ENCODE assay signal across 9 cellular contexts in the genomic region with DNA sequence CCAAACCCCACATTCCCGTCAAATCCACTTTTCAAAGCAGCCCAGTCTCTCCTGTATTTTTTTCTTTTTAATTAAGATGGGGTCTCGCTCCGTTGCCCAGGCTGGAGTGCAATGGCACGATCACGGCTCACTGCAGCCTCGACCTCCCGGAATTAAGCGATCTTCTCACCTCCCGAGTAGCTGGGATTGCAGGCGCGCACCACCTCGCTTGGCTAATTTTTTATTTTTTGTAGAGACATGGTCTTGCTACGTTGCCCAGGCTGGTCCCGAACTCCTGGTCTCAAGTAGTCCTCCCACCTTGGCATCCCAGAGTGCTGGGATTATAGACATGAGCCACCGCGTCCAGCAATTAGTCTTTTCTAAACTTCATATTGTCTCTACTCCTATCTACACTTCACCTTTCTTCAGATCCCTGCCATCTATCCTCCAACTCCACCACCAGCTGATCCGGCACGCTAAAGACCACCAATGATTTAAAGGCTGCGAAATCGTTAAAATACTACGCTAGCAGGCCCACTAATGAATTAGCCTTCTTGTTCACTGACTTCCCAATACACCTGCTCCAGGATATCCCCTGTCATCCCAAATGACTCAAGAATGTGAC. TPM values are rescaled to one million over a fixed set of nuclear protein-coding genes. Genes with fewer than 3 reads are reported as not detected.
DNase-seq lines count a peak whose midpoint lies in the region; ATAC-seq, FAIRE-seq and TF ChIP-seq lines count a peak whose summit lies in the region.
"Had no signal": no experiment of that assay in that cellular context is flagged by ENCODE, and none has a peak within 500 bp of the region (broad histone marks: within the 10 kb centered on the region; RNA-seq: fewer than 3 reads in every experiment).

No MANE protein-coding gene starts in this region.

- peak overlapping the region; percentile 56 for H3K27ac ChIP-seq in IMR-90 (ENCODE audit: insufficient read depth, low read length)
- peak overlapping the region; percentile 94 for H3K27ac ChIP-seq in keratinocyte (ENCODE audit: control insufficient read depth, insufficient read depth, low read length)
- H3K27ac ChIP-seq in stomach smooth muscle (ENCODE audit: low read length): peak overlapping the region; percentile 86

- no TSS peak for BruUV-seq in IMR-90 (replicated peaks; lab: Mats Ljungman, UMichigan)

- peak overlapping the region; percentile 92 for H4K91ac ChIP-seq in IMR-90 (ENCODE audit: insufficient read depth, low read depth, low read length)

- H4K5ac ChIP-seq in IMR-90 (ENCODE audit: low read depth, low read length): peak overlapping the region; percentile 94

- ATAC-seq in IMR-90 (ENCODE audit: low read depth) (no peak), HG03469 (IDR thresholded peaks at IDR 0.05; ENCODE audit: unreplicated experiment) (no peak)

- POLR2A ChIA-PET in IMR-90 (lab: Charles Lee; ENCODE audit: unreplicated experiment): no interaction called here

- dilution Hi-C loops in IMR-90 (cut with HindIII; ENCODE audit: low sequenced_read_pairs, unreplicated experiment) (no loop called here), keratinocyte (cut with MboI; ENCODE audit: extremely low pct_ligation_motif_present, low sequenced_read_pairs) (no loop called here)

- peak overlapping the region; percentile 71 for H3K18ac ChIP-seq in IMR-90 (ENCODE audit: low read depth, low read length)

- no peak for TF ChIP-seq POLR2A in IMR-90 (IDR thresholded peaks at IDR 0.05; ENCODE audit: low read depth, low read length)

- H4K20me1 ChIP-seq in IMR-90 (ENCODE audit: insufficient read depth, low read length) (peaks cover 5% of the 10 kb centered on the region; the same call in 1 of the 2 replicates), keratinocyte (ENCODE audit: control insufficient read depth, extremely low read depth, insufficient read depth, low read length) (no peaks in the 10 kb centered on the region)

- H3K14ac ChIP-seq in IMR-90 (replicated peaks; ENCODE audit: low read depth, low read length): peak overlapping the region; percentile 94

- H3K4me1 ChIP-seq in IMR-90 (ENCODE audit: control insufficient read depth, insufficient read depth, low read length): no peaks in the 10 kb centered on the region
- peaks cover 16% of the 10 kb centered on the region for H3K4me1 ChIP-seq in adipocyte (ENCODE audit: control insufficient read depth, insufficient read depth, low read length)
- peaks cover 13% of the 10 kb centered on the region for H3K4me1 ChIP-seq in keratinocyte (ENCODE audit: control insufficient read depth, extremely low read depth, insufficient read depth, low read length)
- H3K4me1 ChIP-seq in stomach smooth muscle (ENCODE audit: control insufficient read depth, insufficient read depth, low read length): peaks cover 12% of the 10 kb centered on the region

- CTCF ChIA-PET in IMR-90 (lab: Yijun Ruan, JAX): interaction anchor here (0.6 kb wide), 1 partner anchor 343 kb away, joined by 9 read pairs; no protein-coding TSS in a partner anchor

- H3K9me1 ChIP-seq in IMR-90 (ENCODE audit: insufficient read depth, low read length) (no peaks in the 10 kb centered on the region), keratinocyte (ENCODE audit: control insufficient read depth, extremely low read depth, insufficient read depth, low read length) (peaks cover 2% of the 10 kb centered on the region)

- H4K8ac ChIP-seq in IMR-90 (ENCODE audit: low read depth in 2 of 2, low read length in 2 of 2): peak overlapping the region; percentile 99

- peak overlapping the region; percentile 86 for H3K56ac ChIP-seq in IMR-90 (ENCODE audit: extremely low read depth, insufficient read depth, low read length)

- H3K4me3 ChIP-seq in IMR-90 (ENCODE audit: insufficient read depth, low read depth, low read length) (peak overlapping the region; percentile 71), adipocyte (ENCODE audit: low read length) (peak overlapping the region; percentile 97), keratinocyte (ENCODE audit: control insufficient read depth in 2 of 3, extremely low read depth in 1 of 3, insufficient read depth in 2 of 3, low read depth in 1 of 3, low read length in 3 of 3) (peak overlapping the region; percentile 96 to 100 (median 98)), stomach smooth muscle (ENCODE audit: low read length in 2 of 2) (peak overlapping the region; percentile 96 to 99)

- H2BK120ac ChIP-seq in IMR-90 (ENCODE audit: low read depth, low read length): no peak overlapping the region

- peak overlapping the region; percentile 3 for H2AK9ac ChIP-seq in IMR-90 (replicated peaks; ENCODE audit: low read depth, low read length, poor library complexity)

- peak overlapping the region; percentile 95; the same call in 1 of the 2 replicates for H3K23ac ChIP-seq in IMR-90 (ENCODE audit: low read depth, low read length)

- 75% methylated on average over 14 of the region's 21 CpGs; no CpG with 5 or more reads in 1 of the 2 experiments for WGBS in IMR-90 (ENCODE audit: extremely low coverage in 2 of 2, insufficient read length in 1 of 2), 2 experiments

- H2BK5ac ChIP-seq in IMR-90 (ENCODE audit: low read depth, low read length, poor library complexity, severe bottlenecking): peak overlapping the region; percentile 74

- H3K4ac ChIP-seq in IMR-90 (ENCODE audit: low read depth, low read length): peak overlapping the region; percentile 95

- no peak overlapping the region for H2BK20ac ChIP-seq in IMR-90 (ENCODE audit: low read depth, low read length)

- H2AFZ ChIP-seq in IMR-90 (replicated peaks; ENCODE audit: low read length, poor library complexity) (peak overlapping the region; percentile 95), keratinocyte (ENCODE audit: control insufficient read depth, low read length) (peak overlapping the region; percentile 90)

- peak overlapping the region; percentile 77 for H2AK5ac ChIP-seq in IMR-90 (ENCODE audit: low read depth, low read length)

- peaks cover 32% of the 10 kb centered on the region for H3K79me2 ChIP-seq in keratinocyte (ENCODE audit: control insufficient read depth, insufficient read depth, low read length)

- in situ Hi-C loops in IMR-90 (cut with MboI; ENCODE audit: low sequenced_read_pairs) (no loop called here), ACHN (cut with HindIII; ENCODE audit: low pct_ligation_motif_present, low pct_unique_long_range_greater_than_20kb, low sequenced_read_pairs) (no loop called here)

- H3K36me3 ChIP-seq in IMR-90 (ENCODE audit: control insufficient read depth, insufficient read depth, low read length) (peaks cover 11% of the 10 kb centered on the region), adipocyte (ENCODE audit: control insufficient read depth, insufficient read depth, low read length, severe bottlenecking) (peaks cover 41% of the 10 kb centered on the region), keratinocyte (ENCODE audit: control insufficient read depth in 2 of 2, extremely low read depth in 1 of 2, insufficient read depth in 2 of 2, low read length in 2 of 2) (peaks cover 7 to 13% of the 10 kb centered on the region in 2 experiments), stomach smooth muscle (ENCODE audit: control insufficient read depth in 2 of 2, insufficient read depth in 2 of 2, low read length in 2 of 2) (peaks cover 16 to 20% of the 10 kb centered on the region in 2 donors)

- no peak for FAIRE-seq in keratinocyte (lab: Jason Lieb, UNC)
- FAIRE-seq: endometrium had no signal

- H3K79me1 ChIP-seq in IMR-90 (ENCODE audit: low read depth in 1 of 2, low read length in 2 of 2): peaks cover 3 to 37% of the 10 kb centered on the region in 2 experiments; a peak in 3 of 4 replicates

- no peaks in the 10 kb centered on the region for H3K9me3 ChIP-seq in IMR-90 (ENCODE audit: control insufficient read depth, insufficient read depth, low read length)
- H3K9me3 ChIP-seq in adipocyte (ENCODE audit: control insufficient read depth, low read length): no peaks in the 10 kb centered on the region
- no peaks in the 10 kb centered on the region for H3K9me3 ChIP-seq in keratinocyte (ENCODE audit: control insufficient read depth, low read depth, low read length)
- H3K9me3 ChIP-seq in stomach smooth muscle (ENCODE audit: control insufficient read depth in 2 of 2, low read length in 2 of 2): no peaks in the 10 kb centered on the region

- no peak overlapping the region; the same call in 2 of the 3 replicates for H2BK15ac ChIP-seq in IMR-90 (ENCODE audit: low read depth, low read length)

- no peak for DNase-seq in IMR-90
- no peak for DNase-seq in adipocyte (ENCODE audit: low read depth)
- no peak for DNase-seq in keratinocyte (ENCODE audit: low read depth, low spot score)
- DNase-seq in ACHN: no peak
- no peak for DNase-seq in NCI-H82 (lab: John Stamatoyannopoulos, UW)
- no peak for DNase-seq in SW480 (ENCODE audit: low spot score)

- H3K9ac ChIP-seq in IMR-90 (ENCODE audit: low read depth, low read length) (peak overlapping the region; percentile 81), adipocyte (ENCODE audit: low read length) (peak overlapping the region; percentile 94), keratinocyte (ENCODE audit: control insufficient read depth, extremely low read depth, insufficient read depth, low read length) (peak overlapping the region; percentile 98), stomach smooth muscle (ENCODE audit: low read length in 2 of 2) (peak overlapping the region; percentile 88 to 99)

- intact Hi-C loops in IMR-90 (cut with micrococcal nuclease): no loop called here

- H3K27me3 ChIP-seq in IMR-90 (ENCODE audit: control insufficient read depth, insufficient read depth, low read length) (no peaks in the 10 kb centered on the region), adipocyte (replicated peaks; ENCODE audit: control insufficient read depth, insufficient read depth, low read length) (no peaks in the 10 kb centered on the region), keratinocyte (ENCODE audit: control insufficient read depth, extremely low read depth, insufficient read depth, low read length) (no peaks in the 10 kb centered on the region), stomach smooth muscle (ENCODE audit: control insufficient read depth in 1 of 2, insufficient read depth in 2 of 2, low read length in 2 of 2) (no peaks in the 10 kb centered on the region)

- H3K4me2 ChIP-seq in IMR-90 (ENCODE audit: low read depth, low read length) (peak overlapping the region; percentile 71), keratinocyte (ENCODE audit: control insufficient read depth, extremely low read depth, insufficient read depth, low read depth, low read length) (peak overlapping the region; percentile 83)

- TF ChIP-seq CTCF in IMR-90 (conservative IDR thresholded peaks at IDR 0.05; ENCODE audit: low read depth, low read length): no peak
- TF ChIP-seq CTCF in keratinocyte (optimal IDR thresholded peaks at IDR 0.05 in 1 of 3, IDR thresholded peaks at IDR 0.05 in 1 of 3, conservative IDR thresholded peaks at IDR 0.05 in 1 of 3; ENCODE audit: extremely low read depth in 1 of 3, insufficient read depth in 2 of 3, low read length in 3 of 3): no peak

- no peak for TF ChIP-seq RAD21 in IMR-90 (IDR thresholded peaks at IDR 0.05; ENCODE audit: low read length)

RNA-seq across cellular contexts. Expression of gene CHUK, which starts 0.5 kb away (rescaled TPM):
- 21.7 and 33.6 TPM in 2 replicates for total RNA-seq in IMR-90 (2012; rRNA removed)
- polyA plus RNA-seq in IMR-90 (2012; rRNA removed) (8.7 and 11.2 TPM in 2 replicates), keratinocyte (13.4 to 21.8 TPM (median 14.0 TPM) in 3 replicates)
- polyA plus RNA-seq in IMR-90 (2012; cell fraction: cytosol; rRNA removed): 1.7 and 2.5 TPM in 2 replicates
- 2.0 and 11.0 TPM in 2 replicates for polyA plus RNA-seq in IMR-90 (2012; cell fraction: nucleus; rRNA removed; ENCODE audit: low replicate concordance)
- polyA plus RNA-seq in keratinocyte (2011; ENCODE audit: low read depth): 20.7 TPM
- 11.2 and 21.6 TPM in 2 replicates for polyA plus RNA-seq in keratinocyte (2011; cell fraction: cytosol; rRNA removed)
- 11.8 and 17.0 TPM in 2 replicates for polyA plus RNA-seq in keratinocyte (2011; cell fraction: nucleus; rRNA removed)
- 12.4 and 17.2 TPM in 2 replicates for polyA plus RNA-seq in keratinocyte (2012; ENCODE audit: low replicate concordance)
- 1.6 to 19.9 TPM (median 8.9 TPM) in 3 replicates for polyA minus RNA-seq in keratinocyte
- polyA minus RNA-seq in keratinocyte (2011; cell fraction: cytosol; rRNA and poly(A)+ RNA removed): 6.9 TPM
- 9.1 and 16.7 TPM in 2 replicates for polyA minus RNA-seq in keratinocyte (2011; cell fraction: nucleus; rRNA and poly(A)+ RNA removed)

RNA-seq across cellular contexts. Expression of gene CWF19L1, which starts 37.5 kb away (rescaled TPM):
- total RNA-seq in IMR-90 (2012; rRNA removed): 26.7 and 30.8 TPM in 2 replicates
- polyA plus RNA-seq in IMR-90 (2012; rRNA removed) (8.8 and 10.2 TPM in 2 replicates), keratinocyte (13.5 to 20.2 TPM (median 15.5 TPM) in 3 replicates)
- 2.0 and 4.1 TPM in 2 replicates for polyA plus RNA-seq in IMR-90 (2012; cell fraction: cytosol; rRNA removed)
- 5.1 and 17.4 TPM in 2 replicates for polyA plus RNA-seq in IMR-90 (2012; cell fraction: nucleus; rRNA removed; ENCODE audit: low replicate concordance)
- polyA plus RNA-seq in keratinocyte (2011; ENCODE audit: low read depth): 15.7 TPM
- polyA plus RNA-seq in keratinocyte (2011; cell fraction: cytosol; rRNA removed): 10.8 and 14.2 TPM in 2 replicates
- 16.7 and 18.3 TPM in 2 replicates for polyA plus RNA-seq in keratinocyte (2011; cell fraction: nucleus; rRNA removed)
- polyA plus RNA-seq in keratinocyte (2012; ENCODE audit: low replicate concordance): 15.9 and 16.0 TPM in 2 replicates
- polyA minus RNA-seq in keratinocyte: 7.2 to 25.6 TPM (median 17.6 TPM) in 3 replicates
- 14.0 TPM for polyA minus RNA-seq in keratinocyte (2011; cell fraction: cytosol; rRNA and poly(A)+ RNA removed)
- 6.5 and 10.6 TPM in 2 replicates for polyA minus RNA-seq in keratinocyte (2011; cell fraction: nucleus; rRNA and poly(A)+ RNA removed)

RNA-seq across cellular contexts. Expression of gene ERLIN1, which starts 44.1 kb away (rescaled TPM):
- total RNA-seq in IMR-90 (2012; rRNA removed): 33.9 and 35.8 TPM in 2 replicates
- polyA plus RNA-seq in IMR-90 (2012; rRNA removed) (28.1 and 31.5 TPM in 2 replicates), keratinocyte (26.0 to 49.2 TPM (median 45.6 TPM) in 3 replicates)
- polyA plus RNA-seq in IMR-90 (2012; cell fraction: cytosol; rRNA removed): 10.2 TPM in 2 replicates
- polyA plus RNA-seq in IMR-90 (2012; cell fraction: nucleus; rRNA removed; ENCODE audit: low replicate concordance): 2.6 and 11.4 TPM in 2 replicates
- 37.1 TPM for polyA plus RNA-seq in keratinocyte (2011; ENCODE audit: low read depth)
- polyA plus RNA-seq in keratinocyte (2011; cell fraction: cytosol; rRNA removed): 15.3 and 26.4 TPM in 2 replicates
- 38.9 and 43.8 TPM in 2 replicates for polyA plus RNA-seq in keratinocyte (2011; cell fraction: nucleus; rRNA removed)
- polyA plus RNA-seq in keratinocyte (2012; ENCODE audit: low replicate concordance): 24.4 and 41.0 TPM in 2 replicates
- polyA minus RNA-seq in keratinocyte: 11.0 to 36.1 TPM (median 15.9 TPM) in 3 replicates
- polyA minus RNA-seq in keratinocyte (2011; cell fraction: cytosol; rRNA and poly(A)+ RNA removed): 14.2 TPM
- polyA minus RNA-seq in keratinocyte (2011; cell fraction: nucleus; rRNA and poly(A)+ RNA removed): 17.5 and 44.1 TPM in 2 replicates

RNA-seq across cellular contexts. Expression of gene BLOC1S2, which starts 56.6 kb away (rescaled TPM):
- total RNA-seq in IMR-90 (2012; rRNA removed): 26.0 and 49.4 TPM in 2 replicates
- polyA plus RNA-seq in IMR-90 (2012; rRNA removed) (24.3 and 28.9 TPM in 2 replicates), keratinocyte (44.4 to 74.1 TPM (median 48.4 TPM) in 3 replicates)
- 14.4 and 15.8 TPM in 2 replicates for polyA plus RNA-seq in IMR-90 (2012; cell fraction: cytosol; rRNA removed)
- 3.7 and 14.4 TPM in 2 replicates for polyA plus RNA-seq in IMR-90 (2012; cell fraction: nucleus; rRNA removed; ENCODE audit: low replicate concordance)
- 223 TPM for polyA plus RNA-seq in keratinocyte (2011; ENCODE audit: low read depth)
- polyA plus RNA-seq in keratinocyte (2011; cell fraction: cytosol; rRNA removed): 43.5 and 75.6 TPM in 2 replicates
- polyA plus RNA-seq in keratinocyte (2011; cell fraction: nucleus; rRNA removed): 14.4 and 21.0 TPM in 2 replicates
- 62.5 and 78.2 TPM in 2 replicates for polyA plus RNA-seq in keratinocyte (2012; ENCODE audit: low replicate concordance)
- 5.7 to 14.5 TPM (median 6.0 TPM) in 3 replicates for polyA minus RNA-seq in keratinocyte
- polyA minus RNA-seq in keratinocyte (2011; cell fraction: cytosol; rRNA and poly(A)+ RNA removed): 23.4 TPM
- 2.7 and 8.0 TPM in 2 replicates for polyA minus RNA-seq in keratinocyte (2011; cell fraction: nucleus; rRNA and poly(A)+ RNA removed)
